Comparison of ENCODE assay signal across 25 cellular contexts in genomic region chr11:133695376-133695775, GRCh38.
"Had no signal": no experiment of that assay in that cellular context is flagged by ENCODE, and none has a peak within 500 bp of the region (broad histone marks: within the 10 kb centered on the region; RNA-seq: fewer than 3 reads in every experiment).

No MANE protein-coding gene starts in this region.

- H3K9me3 ChIP-seq: esophagus squamous epithelium, gastroesophageal sphincter had no signal

- H3K4me1 ChIP-seq: esophagus squamous epithelium, gastroesophageal sphincter had no signal

- H3K27me3 ChIP-seq: brain microvascular endothelial cell, esophagus squamous epithelium, gastroesophageal sphincter, heart right ventricle, hepatocyte had no signal

- ATAC-seq: activated CD4-positive, alpha-beta T cell treated with anti-CD3 and anti-CD28 coated beads for 36 hours; activated CD8-positive, alpha-beta T cell treated with anti-CD3 and anti-CD28 coated beads, Interleukin-2, amount 10 ng/mL, durations not matched to agents 7 days and 5 days; activated T-cell treated with anti-CD3 and anti-CD28 coated beads, Interleukin-2, amount 50 U/mL, for 4 hours; effector memory CD8-positive, alpha-beta T cell; gastroesophageal sphincter; heart right ventricle had no signal

- H3K4me3 ChIP-seq: esophagus squamous epithelium, gastroesophageal sphincter, heart right ventricle, hepatocyte had no signal

- H3K27ac ChIP-seq: brain microvascular endothelial cell, esophagus squamous epithelium, gastroesophageal sphincter, heart right ventricle, hepatocyte had no signal

- H3K36me3 ChIP-seq: brain microvascular endothelial cell, esophagus squamous epithelium, gastroesophageal sphincter, heart right ventricle had no signal

- DNase-seq: activated CD4-positive, alpha-beta memory T cell treated with anti-CD3 and anti-CD28 coated beads for 36 hours; activated CD4-positive, alpha-beta T cell treated with anti-CD3 and anti-CD28 coated beads for 36 hours; activated CD4-positive, alpha-beta T cell treated with anti-CD3 and anti-CD28 coated beads, Interleukin-2, amount 10 ng/mL, durations not matched to agents 24 days and 14 days; activated CD4-positive, CD25-positive, alpha-beta regulatory T cell; activated CD4-positive, CD25-positive, alpha-beta regulatory T cell treated with anti-CD3 and anti-CD28 coated beads, Interleukin-2, amount 50 U/mL, for 72 hours; activated CD8-positive, alpha-beta T cell treated with anti-CD3 and anti-CD28 coated beads, Interleukin-2, amount 10 ng/mL, durations not matched to agents 7 days and 5 days; activated gamma-delta T cell treated with Interleukin-2 at 50 U/mL for 16 hours; activated naive CD4-positive, alpha-beta T cell treated with anti-CD3 and anti-CD28 coated beads, Interleukin-2, amount 50 U/mL, for 16 hours; activated naive CD4-positive, alpha-beta T cell treated with Interleukin-2 at 50 U/mL for 16 hours; activated T-cell treated with anti-CD3 and anti-CD28 coated beads, Interleukin-2, amount 50 U/mL, for 4 hours; amniotic stem cell; anterior cingulate cortex; brain microvascular endothelial cell; caudate nucleus; cortex of kidney; dermis blood vessel endothelial cell; effector CD4-positive, alpha-beta T cell; effector memory CD8-positive, alpha-beta T cell; erythroblast; esophagus squamous epithelium; foreskin melanocyte; heart right ventricle; T-helper 2 cell had no signal
